In the genomic region with DNA sequence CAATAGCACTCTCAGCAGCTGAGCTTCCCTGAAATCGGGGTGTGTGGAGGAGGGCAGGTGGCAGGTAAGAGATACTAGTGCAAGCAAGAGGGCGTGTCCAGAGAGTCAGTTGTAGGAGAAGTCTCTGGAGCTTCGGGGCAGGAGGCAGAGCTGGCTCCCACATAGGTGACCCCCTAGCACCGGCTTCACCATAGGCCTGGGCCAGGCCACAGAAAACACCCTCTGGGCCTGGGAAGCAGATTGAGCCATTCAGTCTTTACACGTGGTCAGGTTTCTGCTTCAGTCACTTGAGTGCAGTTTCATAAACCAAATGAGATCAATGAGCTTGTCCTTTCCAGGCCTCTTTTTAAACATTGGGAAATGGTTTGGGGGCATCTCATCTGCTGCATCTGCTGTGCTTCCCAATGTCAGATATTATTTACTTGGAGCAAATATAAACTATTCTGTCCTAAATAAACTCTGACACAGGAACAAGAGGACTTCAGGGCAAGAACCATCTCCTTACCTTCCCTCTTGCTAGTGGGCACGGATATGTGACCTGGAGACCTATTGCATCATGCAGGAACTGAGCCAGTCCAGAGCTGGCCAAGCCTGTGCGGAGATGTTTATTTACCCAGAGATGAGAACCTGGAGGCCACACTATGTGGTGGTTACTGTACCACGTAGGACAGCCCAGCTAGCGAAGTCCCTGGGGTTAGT, we compare ENCODE assay signal across 8 cellular contexts. TPM values are rescaled to one million over a fixed set of nuclear protein-coding genes. Genes with fewer than 3 reads are reported as not detected.
DNase-seq lines count a peak whose midpoint lies in the region; ATAC-seq and TF ChIP-seq lines count a peak whose summit lies in the region.

No MANE protein-coding gene starts in this region.

- no peaks in the 10 kb centered on the region for H3K36me3 ChIP-seq in heart left ventricle
- H3K36me3 ChIP-seq in skeletal muscle tissue (ENCODE audit: control insufficient read depth in 3 of 3, insufficient read depth in 3 of 3, low read length in 3 of 3), result no peaks in the 10 kb centered on the region

- peaks cover 86% of the 10 kb centered on the region for H3K4me1 Mint-ChIP-seq in activated T-cell treated with anti-CD3 and anti-CD28 coated beads, Interleukin-2, amount 50 U/mL, for 4 hours (ENCODE audit: low read depth)
- peaks cover 26% of the 10 kb centered on the region for H3K4me1 Mint-ChIP-seq in glutamatergic neuron (ENCODE audit: low read depth, unreplicated experiment)

- peaks cover 9 to 67% (median 49%) of the 10 kb centered on the region in 12 donors for H3K4me1 ChIP-seq in heart left ventricle
- peaks cover 56 to 67% (median 67%) of the 10 kb centered on the region in 3 donors for H3K4me1 ChIP-seq in skeletal muscle tissue (ENCODE audit: control insufficient read depth in 3 of 3, insufficient read depth in 3 of 3, low read length in 3 of 3)

- H3K4me3 ChIP-seq in heart left ventricle (no peak overlapping the region), skeletal muscle tissue (ENCODE audit: low read length in 3 of 3) (peak overlapping the region in 1 of 3 donors; percentile 29)

- H3K27me3 ChIP-seq in heart left ventricle, result no peaks in the 10 kb centered on the region
- no peaks in the 10 kb centered on the region for H3K27me3 ChIP-seq in skeletal muscle tissue (ENCODE audit: control insufficient read depth in 3 of 3, insufficient read depth in 3 of 3, low read length in 3 of 3)

- peak overlapping the region; percentile 34 to 50 (median 38) for H3K9ac ChIP-seq in skeletal muscle tissue (ENCODE audit: low read depth in 1 of 3, low read length in 3 of 3)

- peaks cover 18% of the 10 kb centered on the region for H3K36me3 Mint-ChIP-seq in activated T-cell treated with anti-CD3 and anti-CD28 coated beads, Interleukin-2, amount 50 U/mL, for 4 hours (ENCODE audit: insufficient read depth)
- no peaks in the 10 kb centered on the region for H3K36me3 Mint-ChIP-seq in glutamatergic neuron (ENCODE audit: unreplicated experiment)

- H3K4me3 Mint-ChIP-seq in activated T-cell treated with anti-CD3 and anti-CD28 coated beads, Interleukin-2, amount 50 U/mL, for 4 hours, result no peak overlapping the region
- peak overlapping the region; percentile 55 for H3K4me3 Mint-ChIP-seq in glutamatergic neuron (ENCODE audit: unreplicated experiment)

- no peaks in the 10 kb centered on the region for H3K27me3 Mint-ChIP-seq in activated T-cell treated with anti-CD3 and anti-CD28 coated beads, Interleukin-2, amount 50 U/mL, for 4 hours (ENCODE audit: low read depth)
- peaks cover 5% of the 10 kb centered on the region for H3K27me3 Mint-ChIP-seq in glutamatergic neuron (ENCODE audit: unreplicated experiment)

- no peak for TF ChIP-seq POLR2A in heart left ventricle (IDR thresholded peaks at IDR 0.05)

- no peaks in the 10 kb centered on the region for H3K9me3 ChIP-seq in heart left ventricle
- no peaks in the 10 kb centered on the region for H3K9me3 ChIP-seq in skeletal muscle tissue (ENCODE audit: control insufficient read depth in 3 of 3, low read length in 3 of 3)

- intact Hi-C loops in heart left ventricle (cut with DNase I) (no loop called here), Right ventricle myocardium inferior (cut with DNase I) (no loop called here)

- H3K27ac ChIP-seq in heart left ventricle (peak overlapping the region; percentile 22 to 95 (median 77)), skeletal muscle tissue (ENCODE audit: low read depth, low read length) (peak overlapping the region; percentile 80)

- DNase-seq in heart left ventricle (peak in 1 of 5 donors; percentile 17), Right ventricle myocardium inferior (ENCODE audit: missing footprints) (no peak), glutamatergic neuron (no peak), cerebellar cortex (ENCODE audit: low spot score) (no peak)
- no peak for DNase-seq in activated T-cell treated with anti-CD3 and anti-CD28 coated beads, Interleukin-2, amount 50 U/mL, for 4 hours

- WGBS in heart left ventricle, 4 donors, result 62 to 72% (median 69%) methylated on average over 9 of the region's 9 CpGs

- TF ChIP-seq CTCF in heart left ventricle (IDR thresholded peaks at IDR 0.05) (no peak), glutamatergic neuron (IDR thresholded peaks at IDR 0.05; ENCODE audit: partially characterized antibody, unreplicated experiment) (no peak)

- ATAC-seq in heart left ventricle (peak in 2 of 4 donors; percentile 4 to 25), Right ventricle myocardium inferior (no peak), HG03354 (IDR thresholded peaks at IDR 0.05; ENCODE audit: poor library complexity, severe bottlenecking, unreplicated experiment) (no peak), GM21717 (IDR thresholded peaks at IDR 0.05; ENCODE audit: unreplicated experiment) (no peak)
- ATAC-seq in activated T-cell treated with anti-CD3 and anti-CD28 coated beads, Interleukin-2, amount 50 U/mL, for 4 hours, result peak; percentile 8 to 25

- no peaks in the 10 kb centered on the region for H3K9me3 Mint-ChIP-seq in activated T-cell treated with anti-CD3 and anti-CD28 coated beads, Interleukin-2, amount 50 U/mL, for 4 hours
- peaks cover 3% of the 10 kb centered on the region for H3K9me3 Mint-ChIP-seq in glutamatergic neuron (ENCODE audit: unreplicated experiment)

- H3K27ac Mint-ChIP-seq in glutamatergic neuron (ENCODE audit: unreplicated experiment), result peak overlapping the region; percentile 62

RNA-seq across cellular contexts. Expression of a gene that starts 16.1 kb away (rescaled TPM):
- total RNA-seq in heart left ventricle, result 1 to 10 TPM in 1 of 9 donors, under 1 TPM in 5, not detected in 3; 0.09 to 2.2 (median 0.23) TPM
- under 1 TPM; 0.15 to 0.35 TPM for polyA plus RNA-seq in heart left ventricle
- total RNA-seq in Right ventricle myocardium inferior, result not detected
- total RNA-seq in activated T-cell treated with anti-CD3 and anti-CD28 coated beads, Interleukin-2, amount 50 U/mL, for 4 hours, result 100 to 1,000 TPM in 2 of 3 donors, 10 to 100 TPM in 1; 77.3 to 109 (median 108) TPM
- not detected for total RNA-seq in glutamatergic neuron (ENCODE audit: unreplicated experiment)
- total RNA-seq in skeletal muscle tissue, result 1.0 TPM

RNA-seq across cellular contexts. Expression of a gene that starts 47.7 kb away (rescaled TPM):
- total RNA-seq in heart left ventricle (under 1 TPM in 2 of 9 donors, not detected in 7; 0.16 to 0.91 TPM), Right ventricle myocardium inferior (not detected), glutamatergic neuron (ENCODE audit: unreplicated experiment) (not detected), skeletal muscle tissue (not detected)
- not detected for polyA plus RNA-seq in heart left ventricle
- 1 to 10 TPM; 3.9 to 4.7 (median 4.1) TPM for total RNA-seq in activated T-cell treated with anti-CD3 and anti-CD28 coated beads, Interleukin-2, amount 50 U/mL, for 4 hours

Comparison
In these comparisons a context has a peak if more than half of its experiments do, and no peak if none do; other contexts are left out.
1. ATAC-seq: peak in activated T-cell treated with anti-CD3 and anti-CD28 coated beads, Interleukin-2, amount 50 U/mL, for 4 hours (2 of 2); none in Right ventricle myocardium inferior (single experiment), HG03354 (single experiment) and GM21717 (single experiment).
2. RNA of a gene that starts 16.1 kb away (total RNA-seq): 77.3 to 109 TPM in activated T-cell treated with anti-CD3 and anti-CD28 coated beads, Interleukin-2, amount 50 U/mL, for 4 hours; 1.0 TPM in skeletal muscle tissue (single experiment), 0.09 to 2.2 TPM in heart left ventricle, not detected in Right ventricle myocardium inferior (single experiment) and not detected in glutamatergic neuron (single experiment); every median in the first group is over 10 times any median in the second.